ENCODE assay signal across 8 cellular contexts in the genomic region with DNA sequence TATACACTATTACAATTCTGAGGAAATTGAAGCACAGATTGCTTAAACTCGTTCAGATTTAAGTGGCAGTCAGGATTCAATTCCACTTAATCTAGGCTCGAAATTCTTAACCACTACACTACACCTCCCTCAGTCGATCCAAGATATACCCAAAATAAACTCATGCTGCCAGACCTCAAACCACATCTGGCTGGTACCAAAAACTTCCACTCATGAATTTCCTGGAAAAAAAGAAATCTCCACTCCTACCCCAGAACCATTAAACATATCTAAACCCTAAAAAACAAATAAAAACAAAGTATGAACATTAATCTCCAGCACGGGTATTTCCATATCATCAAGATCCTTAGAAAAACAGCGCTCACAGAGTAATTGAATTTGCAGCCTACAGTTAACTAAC. TPM values are rescaled to one million over a fixed set of nuclear protein-coding genes. Genes with fewer than 3 reads are reported as not detected.
A peak's percentile ranks its signal among the peaks of the same experiment; 100 is the strongest.
DNase-seq lines count a peak whose midpoint lies in the region; ATAC-seq and TF ChIP-seq lines count a peak whose summit lies in the region.

No MANE protein-coding gene starts in this region.

- H3K27me3 ChIP-seq in thymus (ENCODE audit: control insufficient read depth, insufficient read depth) = no peaks in the 10 kb centered on the region

- peak overlapping the region; percentile 91 for H3K4me3 Mint-ChIP-seq in activated CD4-positive, alpha-beta T cell treated with anti-CD3 and anti-CD28 coated beads, Interleukin-2, amount 10 ng/mL, durations not matched to agents 7 days and 5 days
- H3K4me3 Mint-ChIP-seq in activated CD8-positive, alpha-beta T cell treated with anti-CD3 and anti-CD28 coated beads for 36 hours = peak overlapping the region; percentile 96
- H3K4me3 Mint-ChIP-seq in immature natural killer cell = peak overlapping the region; percentile 81 to 97 (median 94)

- peaks cover 46% of the 10 kb centered on the region for H3K36me3 Mint-ChIP-seq in activated CD4-positive, alpha-beta T cell treated with anti-CD3 and anti-CD28 coated beads, Interleukin-2, amount 10 ng/mL, durations not matched to agents 7 days and 5 days (ENCODE audit: low read depth)
- H3K36me3 Mint-ChIP-seq in activated CD8-positive, alpha-beta T cell treated with anti-CD3 and anti-CD28 coated beads for 36 hours (ENCODE audit: low read depth) = peaks cover 44% of the 10 kb centered on the region
- peaks cover 0 to 4% (median 0%) of the 10 kb centered on the region in 3 donors for H3K36me3 Mint-ChIP-seq in immature natural killer cell

- no peaks in the 10 kb centered on the region for H3K36me3 ChIP-seq in thymus (ENCODE audit: control insufficient read depth, insufficient read depth)

- POLR2A ChIA-PET in activated CD4-positive, alpha-beta T cell treated with anti-CD3 and anti-CD28 coated beads, Interleukin-2, amount 10 ng/mL, durations not matched to agents 7 days and 5 days (lab: Charles Lee) = interaction anchor here (0.7 kb wide), 1 partner anchor 455 kb away, joined by 3 read pairs; no protein-coding TSS in a partner anchor
- POLR2A ChIA-PET in activated CD8-positive, alpha-beta T cell treated with anti-CD3 and anti-CD28 coated beads for 36 hours (lab: Charles Lee) = interaction anchor here (1.1 kb wide), 1 partner anchor 185 kb away, joined by 5 read pairs; the partner anchor contains the start of gene ZNF570

- peaks cover 21% of the 10 kb centered on the region for H3K9me3 Mint-ChIP-seq in activated CD4-positive, alpha-beta T cell treated with anti-CD3 and anti-CD28 coated beads, Interleukin-2, amount 10 ng/mL, durations not matched to agents 7 days and 5 days
- peaks cover 13% of the 10 kb centered on the region for H3K9me3 Mint-ChIP-seq in activated CD8-positive, alpha-beta T cell treated with anti-CD3 and anti-CD28 coated beads for 36 hours
- no peaks in the 10 kb centered on the region for H3K9me3 Mint-ChIP-seq in immature natural killer cell

- WGBS in thymus = 5% methylated on average over 5 of the region's 5 CpGs

- no peak overlapping the region for H3K27ac ChIP-seq in thymus (ENCODE audit: low read depth)

- H3K4me3 ChIP-seq in thymus (ENCODE audit: low read length) = peak overlapping the region; percentile 53

- ATAC-seq in activated CD8-positive, alpha-beta T cell treated with anti-CD3 and anti-CD28 coated beads for 36 hours = no peak
- ATAC-seq in HG03280 (IDR thresholded peaks at IDR 0.05; ENCODE audit: unreplicated experiment) (no peak), HG03025 (IDR thresholded peaks at IDR 0.05; ENCODE audit: low FRiP score, unreplicated experiment) (no peak)

- H3K9me3 ChIP-seq in thymus (ENCODE audit: control insufficient read depth) = no peaks in the 10 kb centered on the region

- DNase-seq in activated CD4-positive, alpha-beta T cell treated with anti-CD3 and anti-CD28 coated beads, Interleukin-2, amount 10 ng/mL, durations not matched to agents 7 days and 5 days = no peak
- no peak for DNase-seq in activated CD4-positive, alpha-beta T cell treated with anti-CD3 and anti-CD28 coated beads for 4 hours
- DNase-seq in activated CD8-positive, alpha-beta T cell treated with anti-CD3 and anti-CD28 coated beads for 36 hours = no peak
- DNase-seq in immature natural killer cell (no peak), NCI-H1092 (lab: John Stamatoyannopoulos, UW) (no peak)

- peaks cover 29% of the 10 kb centered on the region for H3K4me1 Mint-ChIP-seq in activated CD4-positive, alpha-beta T cell treated with anti-CD3 and anti-CD28 coated beads, Interleukin-2, amount 10 ng/mL, durations not matched to agents 7 days and 5 days
- H3K4me1 Mint-ChIP-seq in activated CD8-positive, alpha-beta T cell treated with anti-CD3 and anti-CD28 coated beads for 36 hours (ENCODE audit: low read depth) = peaks cover 27% of the 10 kb centered on the region
- peaks cover 31% of the 10 kb centered on the region in 2 donors for H3K4me1 Mint-ChIP-seq in immature natural killer cell

- H3K27me3 Mint-ChIP-seq in activated CD4-positive, alpha-beta T cell treated with anti-CD3 and anti-CD28 coated beads, Interleukin-2, amount 10 ng/mL, durations not matched to agents 7 days and 5 days = no peaks in the 10 kb centered on the region
- H3K27me3 Mint-ChIP-seq in activated CD8-positive, alpha-beta T cell treated with anti-CD3 and anti-CD28 coated beads for 36 hours = no peaks in the 10 kb centered on the region
- H3K27me3 Mint-ChIP-seq in immature natural killer cell (ENCODE audit: low read depth in 3 of 3) = peaks cover 7 to 18% (median 11%) of the 10 kb centered on the region in 3 donors

- peaks cover 4% of the 10 kb centered on the region for H3K4me1 ChIP-seq in thymus (ENCODE audit: control insufficient read depth, insufficient read depth, low read length)

- TF ChIP-seq CTCF in activated CD8-positive, alpha-beta T cell treated with anti-CD3 and anti-CD28 coated beads for 36 hours (IDR thresholded peaks at IDR 0.05) = no peak

- peak overlapping the region; percentile 97 for H3K27ac Mint-ChIP-seq in activated CD4-positive, alpha-beta T cell treated with anti-CD3 and anti-CD28 coated beads, Interleukin-2, amount 10 ng/mL, durations not matched to agents 7 days and 5 days
- H3K27ac Mint-ChIP-seq in activated CD8-positive, alpha-beta T cell treated with anti-CD3 and anti-CD28 coated beads for 36 hours = peak overlapping the region; percentile 99
- peak overlapping the region; percentile 76 to 97 (median 89) for H3K27ac Mint-ChIP-seq in immature natural killer cell

- CTCF ChIA-PET in activated CD4-positive, alpha-beta T cell treated with anti-CD3 and anti-CD28 coated beads, Interleukin-2, amount 10 ng/mL, durations not matched to agents 7 days and 5 days (lab: Charles Lee) = no interaction called here
- CTCF ChIA-PET in activated CD8-positive, alpha-beta T cell treated with anti-CD3 and anti-CD28 coated beads for 36 hours (lab: Charles Lee) = no interaction called here

- intact Hi-C loops in activated CD8-positive, alpha-beta T cell treated with anti-CD3 and anti-CD28 coated beads for 36 hours (cut with micrococcal nuclease) = no loop called here

RNA-seq across cellular contexts. Expression of gene ZFP30, which starts 1.1 kb away (rescaled TPM):
- 10 to 100 TPM; 14.4 to 16.8 TPM for total RNA-seq in activated CD4-positive, alpha-beta T cell treated with anti-CD3 and anti-CD28 coated beads, Interleukin-2, amount 10 ng/mL, durations not matched to agents 7 days and 5 days
- total RNA-seq in activated CD8-positive, alpha-beta T cell treated with anti-CD3 and anti-CD28 coated beads for 36 hours = 1 to 10 TPM; 9.0 to 9.7 TPM
- polyA plus RNA-seq in immature natural killer cell = 1 to 10 TPM in 2 of 3 donors, under 1 TPM in 1; 0.95 to 3.7 (median 1.6) TPM
- 7.4 TPM for polyA plus RNA-seq in thymus

RNA-seq across cellular contexts. Expression of gene ZNF540, which starts 59.4 kb away (rescaled TPM):
- 1 to 10 TPM; 1.2 to 1.8 TPM for total RNA-seq in activated CD4-positive, alpha-beta T cell treated with anti-CD3 and anti-CD28 coated beads, Interleukin-2, amount 10 ng/mL, durations not matched to agents 7 days and 5 days
- total RNA-seq in activated CD8-positive, alpha-beta T cell treated with anti-CD3 and anti-CD28 coated beads for 36 hours = 1 to 10 TPM; 1.7 to 2.2 TPM
- 1 to 10 TPM; 2.4 to 5.8 (median 2.7) TPM for polyA plus RNA-seq in immature natural killer cell
- polyA plus RNA-seq in thymus = 7.5 TPM

RNA-seq across cellular contexts. Expression of gene ZNF571, which starts 59.5 kb away (rescaled TPM):
- total RNA-seq in activated CD4-positive, alpha-beta T cell treated with anti-CD3 and anti-CD28 coated beads, Interleukin-2, amount 10 ng/mL, durations not matched to agents 7 days and 5 days = 1 to 10 TPM; 1.6 to 2.4 TPM
- total RNA-seq in activated CD8-positive, alpha-beta T cell treated with anti-CD3 and anti-CD28 coated beads for 36 hours = 1 to 10 TPM; 3.4 to 4.0 TPM
- 1 to 10 TPM; 4.1 to 6.2 (median 4.5) TPM for polyA plus RNA-seq in immature natural killer cell
- 5.2 TPM for polyA plus RNA-seq in thymus
